ENCODE assay signal across 8 cellular contexts in the genomic region with DNA sequence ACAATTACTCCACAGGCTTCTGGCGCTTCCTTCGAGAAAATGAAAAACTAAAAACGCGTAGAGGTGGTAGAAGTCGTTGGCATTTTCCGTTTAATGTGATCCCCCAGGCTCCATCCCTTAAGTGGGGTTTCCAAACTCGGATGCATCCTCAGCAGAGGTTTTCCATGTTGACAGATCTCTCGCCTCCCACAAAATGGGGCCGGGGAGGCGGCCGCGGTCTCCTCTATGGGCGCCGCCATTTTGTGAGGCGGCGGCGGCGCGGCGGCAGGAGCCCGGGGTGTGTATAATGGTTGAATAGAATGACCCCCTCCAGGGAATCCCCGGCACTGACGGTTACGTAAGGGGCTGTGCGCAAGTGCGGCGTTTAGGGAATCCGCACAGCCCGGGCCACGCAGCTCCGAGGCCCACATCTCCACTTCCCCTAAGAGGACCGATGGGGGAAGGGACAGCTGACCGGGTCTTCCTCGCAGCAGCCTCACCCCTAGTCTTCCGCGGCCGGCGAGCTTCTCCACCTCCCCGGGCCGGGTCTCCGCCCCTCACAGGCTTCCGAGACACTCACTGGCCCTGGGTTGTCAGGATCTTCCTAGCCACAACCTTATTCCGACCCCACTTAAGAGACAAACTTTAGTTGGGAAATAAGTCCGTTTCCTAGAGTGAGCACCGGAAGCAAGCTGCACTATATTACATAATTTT. TPM values are rescaled to one million over a fixed set of nuclear protein-coding genes. Genes with fewer than 3 reads are reported as not detected.
A peak's percentile ranks its signal among the peaks of the same experiment; 100 is the strongest.
DNase-seq lines count a peak whose midpoint lies in the region; ATAC-seq lines count a peak whose summit lies in the region.

No MANE protein-coding gene starts in this region.

- POLR2A ChIA-PET in activated CD4-positive, alpha-beta T cell treated with anti-CD3 and anti-CD28 coated beads, Interleukin-2, amount 10 ng/mL, durations not matched to agents 7 days and 5 days (lab: Charles Lee): interaction anchor here (0.5 to 0.6 kb wide), 2 partner anchors 733 to 1543 kb away, joined by 3 to 4 read pairs; no protein-coding TSS in a partner anchor

- H3K4me3 Mint-ChIP-seq in activated CD4-positive, alpha-beta T cell treated with anti-CD3 and anti-CD28 coated beads, Interleukin-2, amount 10 ng/mL, durations not matched to agents 7 days and 5 days: peak overlapping the region; percentile 100

- peaks cover 28% of the 10 kb centered on the region for H3K36me3 Mint-ChIP-seq in activated CD4-positive, alpha-beta T cell treated with anti-CD3 and anti-CD28 coated beads, Interleukin-2, amount 10 ng/mL, durations not matched to agents 7 days and 5 days (ENCODE audit: low read depth)

- H3K27me3 Mint-ChIP-seq in activated CD4-positive, alpha-beta T cell treated with anti-CD3 and anti-CD28 coated beads, Interleukin-2, amount 10 ng/mL, durations not matched to agents 7 days and 5 days: no peaks in the 10 kb centered on the region

- H3K4me1 Mint-ChIP-seq in activated CD4-positive, alpha-beta T cell treated with anti-CD3 and anti-CD28 coated beads, Interleukin-2, amount 10 ng/mL, durations not matched to agents 7 days and 5 days: peaks cover 22% of the 10 kb centered on the region

- H3K9me3 Mint-ChIP-seq in activated CD4-positive, alpha-beta T cell treated with anti-CD3 and anti-CD28 coated beads, Interleukin-2, amount 10 ng/mL, durations not matched to agents 7 days and 5 days: no peaks in the 10 kb centered on the region

- peak; percentile 50 to 96 (median 89) for DNase-seq in C1 segment of cervical spinal cord (lab: John Stamatoyannopoulos, UW)
- peak; percentile 97 for DNase-seq in NCI-H526 treated with DMSO at 0.1 percent for 48 hours (lab: John Stamatoyannopoulos, UW)
- peak; percentile 86 for DNase-seq in activated CD4-positive, alpha-beta T cell treated with anti-CD3 and anti-CD28 coated beads, Interleukin-2, amount 10 ng/mL, durations not matched to agents 7 days and 5 days
- peak; percentile 67 for DNase-seq in cortex of kidney (lab: John Stamatoyannopoulos, UW)
- peak; percentile 99 for DNase-seq in left kidney (ENCODE audit: low read depth, low spot score)
- DNase-seq in stimulated activated CD4-positive, alpha-beta T cell treated with anti-CD3 and anti-CD28 coated beads, Interleukin-1b, Interleukin-23, amount 100 ng/mL, for 48 hours: peak; percentile 90

- H3K27ac Mint-ChIP-seq in activated CD4-positive, alpha-beta T cell treated with anti-CD3 and anti-CD28 coated beads, Interleukin-2, amount 10 ng/mL, durations not matched to agents 7 days and 5 days: peak overlapping the region; percentile 99

- peak; percentile 49 for ATAC-seq in GM19351 (IDR thresholded peaks at IDR 0.05; ENCODE audit: unreplicated experiment)
- ATAC-seq in HG03520 (IDR thresholded peaks at IDR 0.05; ENCODE audit: unreplicated experiment): peak; percentile 52

- CTCF ChIA-PET in activated CD4-positive, alpha-beta T cell treated with anti-CD3 and anti-CD28 coated beads, Interleukin-2, amount 10 ng/mL, durations not matched to agents 7 days and 5 days (lab: Charles Lee): interaction anchor here (0.9 to 5.8 kb wide), 6 partner anchors 46 to 263 kb away, joined by 3 to 25 read pairs (median 4); no protein-coding TSS in a partner anchor

RNA-seq across cellular contexts. Expression of a gene that starts 2.1 kb away (rescaled TPM):
- total RNA-seq in activated CD4-positive, alpha-beta T cell treated with anti-CD3 and anti-CD28 coated beads, Interleukin-2, amount 10 ng/mL, durations not matched to agents 7 days and 5 days: 10 to 100 TPM; 46.9 to 48.8 TPM

Comparison
In these comparisons a context has a peak if more than half of its experiments do, and no peak if none do; other contexts are left out.
1. Peak in every context shown above with its lines: DNase-seq and ATAC-seq.